8 cellular contexts compared by ENCODE assay signal in genomic region chr12:122752464-122753212, GRCh38. TPM values are rescaled to one million over a fixed set of nuclear protein-coding genes. Genes with fewer than 3 reads are reported as not detected.
DNase-seq lines count a peak whose midpoint lies in the region; ATAC-seq and TF ChIP-seq lines count a peak whose summit lies in the region.

Gene DENR, plus strand, starts transcription at chr12:122752824. Its CDS starts 878 bp downstream, at chr12:122753702.

- H3K4me1 Mint-ChIP-seq in Caco-2 (ENCODE audit: low read depth, unreplicated experiment), result peaks cover 37% of the 10 kb centered on the region
- H3K4me1 Mint-ChIP-seq in effector memory CD8-positive, alpha-beta T cell (ENCODE audit: low read depth in 2 of 2), result peaks cover 25 to 34% of the 10 kb centered on the region in 2 donors

- no peaks in the 10 kb centered on the region for H3K9me3 Mint-ChIP-seq in Caco-2 (ENCODE audit: unreplicated experiment)
- H3K9me3 Mint-ChIP-seq in effector memory CD8-positive, alpha-beta T cell, result no peaks in the 10 kb centered on the region

- BruUV-seq in Caco-2 (replicated peaks; lab: Mats Ljungman, UMichigan), result no TSS peak

- H3K36me3 Mint-ChIP-seq in Caco-2 (ENCODE audit: insufficient read depth, unreplicated experiment), result peaks cover 48% of the 10 kb centered on the region
- H3K36me3 Mint-ChIP-seq in effector memory CD8-positive, alpha-beta T cell (ENCODE audit: insufficient read depth), result peaks cover 37% of the 10 kb centered on the region

- peak within 1 kb of the TSS; percentile 69 for H3K4me3 ChIP-seq in Caco-2 (ENCODE audit: low read depth, low read length)

- H3K27me3 ChIP-seq in Caco-2 (replicated peaks; ENCODE audit: control insufficient read depth, insufficient read depth, low read length), result no peaks in the 10 kb centered on the region

- intact Hi-C loops in Caco-2 (cut with micrococcal nuclease; ENCODE audit: unreplicated experiment), result loop anchor here (1.0 to 5.0 kb wide), 3 partner anchors 75 to 226 kb away; partner anchors contain the start of genes KNTC1 and RSRC2

- no peaks in the 10 kb centered on the region for H3K36me3 ChIP-seq in Caco-2 (ENCODE audit: control insufficient read depth, insufficient read depth, low read length)

- TF ChIP-seq CTCF in Caco-2 (IDR thresholded peaks at IDR 0.05; ENCODE audit: insufficient read depth in 1 of 2, low read depth in 1 of 2, low read length in 1 of 2, severe bottlenecking in 1 of 2, unreplicated experiment in 1 of 2), result peak; percentile 78 to 93

- peaks cover 31% of the 10 kb centered on the region for H3K4me1 ChIP-seq in Caco-2

- peak; percentile 94 for ATAC-seq in GM21360 (IDR thresholded peaks at IDR 0.05; ENCODE audit: unreplicated experiment)
- ATAC-seq in effector memory CD8-positive, alpha-beta T cell (replicated peaks), result peak; percentile 92

- H3K27me3 Mint-ChIP-seq in Caco-2 (ENCODE audit: insufficient read depth, unreplicated experiment), result no peaks in the 10 kb centered on the region
- H3K27me3 Mint-ChIP-seq in effector memory CD8-positive, alpha-beta T cell, result no peaks in the 10 kb centered on the region

- CTCF ChIA-PET in Caco-2 (lab: Charles Lee), result interaction anchor here (0.9 to 2.1 kb wide), 4 partner anchors 92 to 346 kb away, joined by 3 to 17 read pairs (median 4); no protein-coding TSS in a partner anchor

- H3K27ac Mint-ChIP-seq in Caco-2 (ENCODE audit: unreplicated experiment), result peak within 1 kb of the TSS; percentile 93
- peak within 1 kb of the TSS; percentile 93 to 97 for H3K27ac Mint-ChIP-seq in effector memory CD8-positive, alpha-beta T cell

- no peaks in the 10 kb centered on the region for H3K9me3 ChIP-seq in Caco-2

- DNase-seq in Caco-2 (peak; percentile 98 to 99), HT1080 (ENCODE audit: low read depth) (peak; percentile 99), NOMO-1 (lab: John Stamatoyannopoulos, UW; ENCODE audit: unreplicated experiment in 2 of 2) (peak; percentile 97), medulla oblongata (ENCODE audit: extremely low spot score) (peak; percentile 98)
- peak; percentile 98 to 99 for DNase-seq in activated CD8-positive, alpha-beta memory T cell treated with anti-CD3 and anti-CD28 coated beads for 4 hours (ENCODE audit: low read depth in 2 of 2)
- DNase-seq in effector memory CD8-positive, alpha-beta T cell, result peak; percentile 99 to 100 (median 100)
- DNase-seq in stimulated activated CD8-positive, alpha-beta memory T cell treated with anti-CD3 and anti-CD28 coated beads, Interleukin-12 subunit alpha, Interleukin-12 subunit beta, amount 100 ng/mL, for 1 hour (ENCODE audit: low read depth), result peak; percentile 98

- POLR2A ChIA-PET in Caco-2 (lab: Charles Lee), result no interaction called here

- H3K4me3 Mint-ChIP-seq in Caco-2 (ENCODE audit: unreplicated experiment), result peak within 1 kb of the TSS; percentile 97
- peak within 1 kb of the TSS; percentile 93 to 95 for H3K4me3 Mint-ChIP-seq in effector memory CD8-positive, alpha-beta T cell

RNA-seq across cellular contexts. Expression of gene DENR, which starts in this region (rescaled TPM):
- total RNA-seq in Caco-2 (2022), result 83.2 and 83.8 TPM in 2 replicates
- 55.3 and 56.4 TPM in 2 replicates for total RNA-seq in HT1080 (2014; rRNA removed; shearing (Covaris generic))
- polyA plus RNA-seq in HT1080 (2015; cell fraction: cytosol; rRNA removed), result 66.4 and 75.6 TPM in 2 replicates
- polyA plus RNA-seq in HT1080 (2015; cell fraction: nucleus; rRNA removed), result 41.3 and 42.5 TPM in 2 replicates

Comparison
In these comparisons a context has a peak if more than half of its experiments do, and no peak if none do; other contexts are left out.
1. Peak in every context shown above with its lines: DNase-seq, ATAC-seq and H3K4me3 ChIP-seq.